ENCODE assay signal across 1 cellular context in genomic region chr9:133417541-133418461, GRCh38.
TF ChIP-seq lines count a peak whose summit lies in the region.

Gene REXO4 (minus strand): TSS chr9:133418010. CDS start chr9:133417844, 166 bp downstream.

TF ChIP-seq in HEK293, 187 proteins besides CTCF, POLR2A, EP300 and RAD21 (continued from another document):
- TF ChIP-seq ZNF26 (tag by site-specific recombination; IDR thresholded peaks at IDR 0.05) (no peak), ZNF449 (tag by site-specific recombination; IDR thresholded peaks at IDR 0.05) (peak; percentile 81), ZNF521 (tag by site-specific recombination; IDR thresholded peaks at IDR 0.05) (no peak), ZNF10 (tag by site-specific recombination; IDR thresholded peaks at IDR 0.05) (0 out of 2 replicates have a peak, but pooled peaks have one; percentile 71), ZNF791 (tag by site-specific recombination; IDR thresholded peaks at IDR 0.05) (no peak), KLF16 (tag by site-specific recombination; IDR thresholded peaks at IDR 0.05) (peak; percentile 98), KLF10 (tag by site-specific recombination; IDR thresholded peaks at IDR 0.05) (peak; percentile 85), INSM2 (tag by site-specific recombination; IDR thresholded peaks at IDR 0.05) (peak; percentile 98), ZBTB49 (tag by site-specific recombination; IDR thresholded peaks at IDR 0.05; ENCODE audit: low read depth) (no peak), SETDB1 (IDR thresholded peaks at IDR 0.05; ENCODE audit: insufficient read length, low read length) (no peak), ZNF354C (tag by site-specific recombination; IDR thresholded peaks at IDR 0.05; ENCODE audit: borderline replicate concordance, low read depth) (no peak), TRIM28 (IDR thresholded peaks at IDR 0.05; ENCODE audit: borderline replicate concordance, low read length) (peak; percentile 70; the same call in 1 of the 2 replicates), ZNF335 (tag by site-specific recombination; conservative IDR thresholded peaks at IDR 0.05) (peak; percentile 90), ZNF639 (tag by site-specific recombination; IDR thresholded peaks at IDR 0.05) (peak; percentile 100), ZFP37 (tag by site-specific recombination; IDR thresholded peaks at IDR 0.05) (peak; percentile 100), ZNF362 (tag by site-specific recombination; IDR thresholded peaks at IDR 0.05) (peak; percentile 42; the same call in 1 of the 2 replicates), ZNF530 (tag by site-specific recombination; IDR thresholded peaks at IDR 0.05; ENCODE audit: low read depth) (no peak), ZSCAN23 (tag by site-specific recombination; IDR thresholded peaks at IDR 0.05) (peak; percentile 90; the same call in 1 of the 2 replicates), ZNF623 (tag by site-specific recombination; IDR thresholded peaks at IDR 0.05) (no peak; the same call in 1 of the 2 replicates), ZNF585B (tag by site-specific recombination; IDR thresholded peaks at IDR 0.05) (no peak), FEZF1 (tag by site-specific recombination; IDR thresholded peaks at IDR 0.05) (peak; percentile 76), SP7 (tag by site-specific recombination; IDR thresholded peaks at IDR 0.05) (peak; percentile 97), ZNF23 (tag by site-specific recombination; IDR thresholded peaks at IDR 0.05; ENCODE audit: borderline replicate concordance) (0 out of 2 replicates have a peak, but pooled peaks have one; percentile 20), ZNF561 (tag by site-specific recombination; IDR thresholded peaks at IDR 0.05; ENCODE audit: borderline replicate concordance) (peak; percentile 98; the same call in 1 of the 2 replicates), ZNF626 (tag by site-specific recombination; IDR thresholded peaks at IDR 0.05) (no peak), ZNF747 (tag by site-specific recombination; IDR thresholded peaks at IDR 0.05) (no peak), HOXD13 (CRISPR knock-in tag; IDR thresholded peaks at IDR 0.05; ENCODE audit: borderline replicate concordance) (no peak), SCRT2 (tag by site-specific recombination; IDR thresholded peaks at IDR 0.05) (peak; percentile 87), ZNF211 (tag by site-specific recombination; IDR thresholded peaks at IDR 0.05; ENCODE audit: low read depth) (no peak), ZNF2 (tag by site-specific recombination; IDR thresholded peaks at IDR 0.05) (peak; percentile 99), ZNF292 (tag by site-specific recombination; IDR thresholded peaks at IDR 0.05; ENCODE audit: borderline replicate concordance, low read depth) (no peak), ZNF184 (tag by site-specific recombination; IDR thresholded peaks at IDR 0.05) (no peak), ZNF580 (tag by site-specific recombination; IDR thresholded peaks at IDR 0.05) (peak; percentile 99), TCF7L2 (IDR thresholded peaks at IDR 0.05; ENCODE audit: borderline replicate concordance, low read depth, low read length) (no peak), ZNF112 (tag by site-specific recombination; IDR thresholded peaks at IDR 0.05) (no peak), ZIC2 (tag by site-specific recombination; IDR thresholded peaks at IDR 0.05) (peak; percentile 73), MYNN (tag by site-specific recombination; IDR thresholded peaks at IDR 0.05; ENCODE audit: borderline replicate concordance) (0 out of 2 replicates have a peak, but pooled peaks have one; percentile 57), KLF17 (tag by site-specific recombination; IDR thresholded peaks at IDR 0.05) (peak; percentile 98), ZBTB7A (tag by site-specific recombination; IDR thresholded peaks at IDR 0.05; ENCODE audit: low read depth) (0 out of 2 replicates have a peak, but pooled peaks have one; percentile 67), ZNF670 (tag by site-specific recombination; IDR thresholded peaks at IDR 0.05; ENCODE audit: low read depth) (no peak), ZFP69B (tag by site-specific recombination; IDR thresholded peaks at IDR 0.05) (peak; percentile 93), GFI1B (tag by site-specific recombination; IDR thresholded peaks at IDR 0.05) (no peak; the same call in 1 of the 2 replicates), SP2 (tag by site-specific recombination; IDR thresholded peaks at IDR 0.05) (peak; percentile 83), ZNF660 (tag by site-specific recombination; IDR thresholded peaks at IDR 0.05) (peak; percentile 98), ZNF19 (tag by site-specific recombination; IDR thresholded peaks at IDR 0.05; ENCODE audit: low read depth) (no peak), ZNF830 (tag by site-specific recombination; IDR thresholded peaks at IDR 0.05; ENCODE audit: low read depth) (no peak), ZNF148 (tag by site-specific recombination; IDR thresholded peaks at IDR 0.05; ENCODE audit: borderline replicate concordance) (peak; percentile 89), ZNF140 (tag by site-specific recombination; IDR thresholded peaks at IDR 0.05) (no peak), KLF1 (tag by site-specific recombination; IDR thresholded peaks at IDR 0.05) (peak; percentile 87)
